In genomic region chr3:136008732-136009456, GRCh38 we compare ENCODE assay signal across 20 cellular contexts. TPM values are rescaled to one million over a fixed set of nuclear protein-coding genes. Genes with fewer than 3 reads are reported as not detected.
A peak's percentile ranks its signal among the peaks of the same experiment; 100 is the strongest.
DNase-seq lines count a peak whose midpoint lies in the region; TF ChIP-seq lines count a peak whose summit lies in the region.
"Had no signal": no experiment of that assay in that cellular context is flagged by ENCODE, and none has a peak within 500 bp of the region (broad histone marks: within the 10 kb centered on the region; RNA-seq: fewer than 3 reads in every experiment).

No MANE protein-coding gene starts in this region.

- H3K27ac Mint-ChIP-seq in Caco-2 (ENCODE audit: unreplicated experiment) (peak overlapping the region; percentile 2), nephron progenitor cell (no peak overlapping the region)
- H3K27ac Mint-ChIP-seq: CD14-positive monocyte had no signal

- H3K4me1 Mint-ChIP-seq in Caco-2 (ENCODE audit: low read depth, unreplicated experiment) (peaks cover 22% of the 10 kb centered on the region), nephron progenitor cell (no peaks in the 10 kb centered on the region)
- H3K4me1 Mint-ChIP-seq: CD14-positive monocyte had no signal

- no TSS peak for BruUV-seq in Caco-2 (replicated peaks; lab: Mats Ljungman, UMichigan)

- H3K4me1 ChIP-seq in Caco-2: peaks cover 17% of the 10 kb centered on the region

- H3K4me3 Mint-ChIP-seq in Caco-2 (ENCODE audit: unreplicated experiment) (no peak overlapping the region), nephron progenitor cell (no peak overlapping the region)
- H3K4me3 Mint-ChIP-seq: CD14-positive monocyte had no signal

- CTCF ChIA-PET in Caco-2 (lab: Charles Lee): no interaction called here

- no peaks in the 10 kb centered on the region for H3K27me3 ChIP-seq in Caco-2 (replicated peaks; ENCODE audit: control insufficient read depth, insufficient read depth, low read length)
- H3K27me3 ChIP-seq in H7 (ENCODE audit: control insufficient read depth, insufficient read depth, low read length): no peaks in the 10 kb centered on the region
- H3K27me3 ChIP-seq in WERI-Rb-1 (ENCODE audit: insufficient read depth, low read depth, severe bottlenecking): no peaks in the 10 kb centered on the region

- H3K4me3 ChIP-seq in Caco-2 (ENCODE audit: low read depth, low read length) (no peak overlapping the region), H7 (ENCODE audit: insufficient read depth, low read depth, low read length) (no peak overlapping the region), WERI-Rb-1 (ENCODE audit: low read depth, low read length) (no peak overlapping the region), fibroblast of villous mesenchyme (ENCODE audit: low read depth, low read length) (no peak overlapping the region)

- H3K27me3 Mint-ChIP-seq in Caco-2 (ENCODE audit: insufficient read depth, unreplicated experiment): no peaks in the 10 kb centered on the region
- no peaks in the 10 kb centered on the region for H3K27me3 Mint-ChIP-seq in nephron progenitor cell (ENCODE audit: low read depth, poor library complexity)

- POLR2A ChIA-PET in Caco-2 (lab: Charles Lee): no interaction called here

- H3K36me3 Mint-ChIP-seq in Caco-2 (ENCODE audit: insufficient read depth, unreplicated experiment): peaks cover 4% of the 10 kb centered on the region
- peaks cover 49% of the 10 kb centered on the region for H3K36me3 Mint-ChIP-seq in nephron progenitor cell (ENCODE audit: low read depth)
- H3K36me3 Mint-ChIP-seq: CD14-positive monocyte had no signal

- H3K36me3 ChIP-seq in Caco-2 (ENCODE audit: control insufficient read depth, insufficient read depth, low read length): no peaks in the 10 kb centered on the region; the same call in 1 of the 2 replicates
- no peaks in the 10 kb centered on the region for H3K36me3 ChIP-seq in H7 (replicated peaks; ENCODE audit: control insufficient read depth, insufficient read depth, low read length)
- H3K36me3 ChIP-seq in WERI-Rb-1: no peaks in the 10 kb centered on the region

- no peak overlapping the region for H3K27ac ChIP-seq in WERI-Rb-1

- no peak for DNase-seq in Caco-2
- peak; percentile 26 for DNase-seq in H7
- peak; percentile 7 for DNase-seq in WERI-Rb-1
- peak; percentile 45 for DNase-seq in fibroblast of villous mesenchyme (ENCODE audit: low read depth)
- no peak for DNase-seq in COLO829 (ENCODE audit: low spot score)
- no peak for DNase-seq in NCI-H1092 treated with DMSO at 0.1 percent for 48 hours (lab: John Stamatoyannopoulos, UW)
- DNase-seq in nephron progenitor cell: no peak
- no peak for DNase-seq in activated naive CD4-positive, alpha-beta T cell treated with anti-CD3 and anti-CD28 coated beads, Interleukin-2, amount 50 U/mL, for 16 hours
- DNase-seq: 8988T; KBM-7; MV-4-11; NCI-H1417 treated with DMSO at 0.1 percent for 48 hours; NCI-H2029; NCI-H2171 treated with DMSO at 0.1 percent for 48 hours; NCI-H446; NCI-H526 treated with DMSO at 0.1 percent for 48 hours; NK-92 treated with Interleukin-12 subunit alpha and Interleukin-12 subunit beta, amount 100 ng/mL, for 24 hours; Right ventricle myocardium superior; SW 1271 had no signal

- intact Hi-C loops in Caco-2 (cut with micrococcal nuclease; ENCODE audit: unreplicated experiment): no loop called here

- TF ChIP-seq CTCF in Caco-2 (IDR thresholded peaks at IDR 0.05; ENCODE audit: insufficient read depth in 1 of 2, low read depth in 1 of 2, low read length in 1 of 2, severe bottlenecking in 1 of 2, unreplicated experiment in 1 of 2) (no peak), WERI-Rb-1 (IDR thresholded peaks at IDR 0.05; ENCODE audit: low read depth, low read length) (no peak), fibroblast of villous mesenchyme (IDR thresholded peaks at IDR 0.05; ENCODE audit: insufficient read depth, low read depth, low read length) (peak; percentile 5), nephron progenitor cell (IDR thresholded peaks at IDR 0.05) (no peak)

- H3K9me3 ChIP-seq in Caco-2 (no peaks in the 10 kb centered on the region), WERI-Rb-1 (ENCODE audit: severe bottlenecking) (no peaks in the 10 kb centered on the region)

- no peaks in the 10 kb centered on the region for H3K9me3 Mint-ChIP-seq in Caco-2 (ENCODE audit: unreplicated experiment)
- H3K9me3 Mint-ChIP-seq in nephron progenitor cell: peaks cover 9% of the 10 kb centered on the region

RNA-seq across cellular contexts. Expression of gene PPP2R3A, which starts 43.4 kb away (rescaled TPM):
- total RNA-seq in Caco-2 (2022): 9.5 and 10.2 TPM in 2 replicates
- 10.2 and 12.5 TPM in 2 replicates for total RNA-seq in H7 (2014; rRNA removed; shearing (Covaris generic))
- total RNA-seq in fibroblast of villous mesenchyme: 23.2 and 25.9 TPM in 2 replicates

Comparison
In these comparisons a context has a peak if more than half of its experiments do, and no peak if none do; other contexts are left out.
1. DNase-seq: peak in H7 (single experiment), WERI-Rb-1 (single experiment) and fibroblast of villous mesenchyme (single experiment); none in Caco-2 (0 of 2), COLO829 (single experiment), NCI-H1092 treated with DMSO at 0.1 percent for 48 hours (single experiment), nephron progenitor cell (single experiment) and activated naive CD4-positive, alpha-beta T cell treated with anti-CD3 and anti-CD28 coated beads, Interleukin-2, amount 50 U/mL, for 16 hours (single experiment).